ENCODE assay signal across 10 cellular contexts in the genomic region with DNA sequence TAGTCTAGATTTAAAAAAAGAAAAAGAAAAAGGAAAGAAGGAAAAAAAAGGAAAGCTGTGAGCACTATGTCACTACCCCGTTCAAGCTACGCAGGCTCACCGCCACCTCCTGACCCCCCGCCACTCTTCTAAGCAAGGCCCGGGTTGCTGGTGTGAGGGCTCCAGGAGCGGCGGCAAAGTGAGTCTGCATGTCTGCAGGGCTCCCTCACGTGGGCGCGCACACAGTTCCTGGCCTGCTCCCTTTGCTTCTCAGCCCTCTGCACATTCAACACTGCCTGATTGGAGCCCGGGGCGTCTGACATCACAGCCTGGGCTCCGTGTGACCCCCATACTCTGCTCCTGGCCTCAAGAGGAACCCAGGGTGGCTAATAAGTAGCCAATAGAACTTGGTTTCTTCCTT.
"Had no signal": no experiment of that assay in that cellular context is flagged by ENCODE, and none has a peak within 500 bp of the region (broad histone marks: within the 10 kb centered on the region; RNA-seq: fewer than 3 reads in every experiment).

No MANE protein-coding gene starts in this region.

- ATAC-seq: esophagus mucosa, left lung, pancreas had no signal

- H3K27me3 Mint-ChIP-seq: activated naive CD8-positive, alpha-beta T cell treated with anti-CD3 and anti-CD28 coated beads for 36 hours had no signal

- DNase-seq: activated gamma-delta T cell; activated naive CD8-positive, alpha-beta T cell treated with anti-CD3 and anti-CD28 coated beads for 36 hours; activated T-cell treated with anti-CD3 and anti-CD28 coated beads, Interleukin-2, amount 50 U/mL, for 1 hour; glutamatergic neuron; left lung; pancreas; stimulated activated CD4-positive, alpha-beta T cell treated with anti-CD3 and anti-CD28 coated beads, Interleukin-4, amount 100 ng/mL, for 4 hours; transverse colon had no signal

- H3K9me3 ChIP-seq: pancreas, transverse colon had no signal

- H3K27me3 ChIP-seq: left lung, pancreas, transverse colon had no signal

- H3K4me1 Mint-ChIP-seq: memory B cell had no signal

- H3K27ac ChIP-seq: left lung, pancreas, transverse colon had no signal

- H3K4me1 ChIP-seq: left lung, pancreas, transverse colon had no signal

- H3K36me3 Mint-ChIP-seq: activated naive CD8-positive, alpha-beta T cell treated with anti-CD3 and anti-CD28 coated beads for 36 hours; memory B cell had no signal

- H3K4me3 Mint-ChIP-seq: activated naive CD8-positive, alpha-beta T cell treated with anti-CD3 and anti-CD28 coated beads for 36 hours; memory B cell had no signal

- H3K27ac Mint-ChIP-seq: activated naive CD8-positive, alpha-beta T cell treated with anti-CD3 and anti-CD28 coated beads for 36 hours; memory B cell had no signal

- H3K9me3 Mint-ChIP-seq: memory B cell had no signal
